ENCODE assay signal across 8 cellular contexts in genomic region chr1:18557621-18558465, GRCh38.
A peak's percentile ranks its signal among the peaks of the same experiment; 100 is the strongest.
DNase-seq lines count a peak whose midpoint lies in the region; ATAC-seq and TF ChIP-seq lines count a peak whose summit lies in the region.

No MANE protein-coding gene starts in this region.

- no peak overlapping the region for H3K27ac ChIP-seq in CD4-positive, alpha-beta memory T cell (ENCODE audit: low read depth, low read length)
- H3K27ac ChIP-seq in caudate nucleus (ENCODE audit: low read depth, low read length) (peak overlapping the region; percentile 41), ovary (no peak overlapping the region)

- H3K4me3 Mint-ChIP-seq in CD4-positive, alpha-beta memory T cell: peak overlapping the region in 6 of 8 donors; percentile 1 to 61 (median 57)
- peak overlapping the region; percentile 4 to 72 (median 54) for H3K4me3 Mint-ChIP-seq in naive thymus-derived CD8-positive, alpha-beta T cell
- H3K4me3 Mint-ChIP-seq in activated T-helper 1 cell treated with anti-CD3 and anti-CD28 coated beads, Interleukin-12 subunit alpha, Interleukin-12 subunit beta, Interleukin-2, Interleukin-4 antibody, amounts not matched to agents 30 ng/mL and 10 ng/mL and 1 ng/mL, durations not matched to agents 14 hours and 24 hours and 36 hours: no peak overlapping the region

- no peak overlapping the region for H3K4me3 ChIP-seq in CD4-positive, alpha-beta memory T cell (ENCODE audit: low read length in 2 of 2)
- no peak overlapping the region for H3K4me3 ChIP-seq in ovary

- H3K36me3 Mint-ChIP-seq in CD4-positive, alpha-beta memory T cell: no peaks in the 10 kb centered on the region
- H3K36me3 Mint-ChIP-seq in naive thymus-derived CD8-positive, alpha-beta T cell: no peaks in the 10 kb centered on the region
- no peaks in the 10 kb centered on the region for H3K36me3 Mint-ChIP-seq in activated T-helper 1 cell treated with anti-CD3 and anti-CD28 coated beads, Interleukin-12 subunit alpha, Interleukin-12 subunit beta, Interleukin-2, Interleukin-4 antibody, amounts not matched to agents 30 ng/mL and 10 ng/mL and 1 ng/mL, durations not matched to agents 14 hours and 24 hours and 36 hours (ENCODE audit: low read depth)

- H3K27me3 ChIP-seq in CD4-positive, alpha-beta memory T cell (ENCODE audit: insufficient read depth, low read length): no peaks in the 10 kb centered on the region
- no peaks in the 10 kb centered on the region for H3K27me3 ChIP-seq in ovary

- peaks cover 3% of the 10 kb centered on the region for H3K4me1 ChIP-seq in CD4-positive, alpha-beta memory T cell (ENCODE audit: insufficient read depth, low read length)
- H3K4me1 ChIP-seq in ovary (ENCODE audit: insufficient read depth): no peaks in the 10 kb centered on the region

- CTCF ChIA-PET in CD4-positive, alpha-beta memory T cell (lab: Charles Lee; ENCODE audit: partially characterized antibody): interaction anchor here (0.9 to 1.0 kb wide), 2 partner anchors 14 to 17 kb away, joined by 4 to 5 read pairs; no protein-coding TSS in a partner anchor

- H3K27ac Mint-ChIP-seq in CD4-positive, alpha-beta memory T cell: no peak overlapping the region
- peak overlapping the region in 3 of 10 donors; percentile 16 to 45 (median 26) for H3K27ac Mint-ChIP-seq in naive thymus-derived CD8-positive, alpha-beta T cell
- no peak overlapping the region for H3K27ac Mint-ChIP-seq in activated T-helper 1 cell treated with anti-CD3 and anti-CD28 coated beads, Interleukin-12 subunit alpha, Interleukin-12 subunit beta, Interleukin-2, Interleukin-4 antibody, amounts not matched to agents 30 ng/mL and 10 ng/mL and 1 ng/mL, durations not matched to agents 14 hours and 24 hours and 36 hours

- WGBS in ovary, 3 donors: 3 to 5% (median 3%) methylated on average over 27 to 29 of the region's 29 CpGs

- ATAC-seq in naive thymus-derived CD8-positive, alpha-beta T cell: peak; percentile 30 to 77
- ATAC-seq in GM18520 (IDR thresholded peaks at IDR 0.05; ENCODE audit: unreplicated experiment) (no peak), GM19351 (IDR thresholded peaks at IDR 0.05; ENCODE audit: unreplicated experiment) (no peak)

- POLR2A ChIA-PET in CD4-positive, alpha-beta memory T cell (lab: Charles Lee; ENCODE audit: partially characterized antibody): no interaction called here
- POLR2A ChIA-PET in naive thymus-derived CD8-positive, alpha-beta T cell (lab: Charles Lee): no interaction called here

- H3K27me3 Mint-ChIP-seq in CD4-positive, alpha-beta memory T cell: peaks cover 27 to 61% of the 10 kb centered on the region in 2 donors
- peaks cover 36 to 73% (median 52%) of the 10 kb centered on the region in 5 donors for H3K27me3 Mint-ChIP-seq in naive thymus-derived CD8-positive, alpha-beta T cell
- peaks cover 27% of the 10 kb centered on the region for H3K27me3 Mint-ChIP-seq in activated T-helper 1 cell treated with anti-CD3 and anti-CD28 coated beads, Interleukin-12 subunit alpha, Interleukin-12 subunit beta, Interleukin-2, Interleukin-4 antibody, amounts not matched to agents 30 ng/mL and 10 ng/mL and 1 ng/mL, durations not matched to agents 14 hours and 24 hours and 36 hours (ENCODE audit: insufficient read depth)

- no peaks in the 10 kb centered on the region for H3K9me3 Mint-ChIP-seq in CD4-positive, alpha-beta memory T cell
- no peaks in the 10 kb centered on the region for H3K9me3 Mint-ChIP-seq in naive thymus-derived CD8-positive, alpha-beta T cell
- H3K9me3 Mint-ChIP-seq in activated T-helper 1 cell treated with anti-CD3 and anti-CD28 coated beads, Interleukin-12 subunit alpha, Interleukin-12 subunit beta, Interleukin-2, Interleukin-4 antibody, amounts not matched to agents 30 ng/mL and 10 ng/mL and 1 ng/mL, durations not matched to agents 14 hours and 24 hours and 36 hours: no peaks in the 10 kb centered on the region

- H3K4me1 Mint-ChIP-seq in CD4-positive, alpha-beta memory T cell: peaks cover 5 to 13% (median 10%) of the 10 kb centered on the region in 4 donors
- H3K4me1 Mint-ChIP-seq in naive thymus-derived CD8-positive, alpha-beta T cell: peaks cover 10 to 15% (median 12%) of the 10 kb centered on the region in 4 donors
- H3K4me1 Mint-ChIP-seq in activated T-helper 1 cell treated with anti-CD3 and anti-CD28 coated beads, Interleukin-12 subunit alpha, Interleukin-12 subunit beta, Interleukin-2, Interleukin-4 antibody, amounts not matched to agents 30 ng/mL and 10 ng/mL and 1 ng/mL, durations not matched to agents 14 hours and 24 hours and 36 hours (ENCODE audit: low read depth): peaks cover 6% of the 10 kb centered on the region

- TF ChIP-seq POLR2A in ovary (IDR thresholded peaks at IDR 0.05): no peak

- no peaks in the 10 kb centered on the region for H3K9me3 ChIP-seq in CD4-positive, alpha-beta memory T cell (ENCODE audit: control insufficient read depth in 1 of 2, low read length in 2 of 2)
- H3K9me3 ChIP-seq in ovary: no peaks in the 10 kb centered on the region

- no peak for TF ChIP-seq CTCF in ovary (IDR thresholded peaks at IDR 0.05)

- H3K36me3 ChIP-seq in CD4-positive, alpha-beta memory T cell (ENCODE audit: insufficient read depth, low read length): no peaks in the 10 kb centered on the region
- no peaks in the 10 kb centered on the region for H3K36me3 ChIP-seq in ovary

- no peak for DNase-seq in CD4-positive, alpha-beta memory T cell
- DNase-seq in NCI-H2029 (lab: John Stamatoyannopoulos, UW): peak; percentile 77
- peak in 57 of 61 donors; percentile 3 to 93 (median 62) for DNase-seq in caudate nucleus (lab: John Stamatoyannopoulos, UW)
- peak in 1 of 10 donors; percentile 19 for DNase-seq in naive thymus-derived CD8-positive, alpha-beta T cell
- no peak for DNase-seq in ovary
- no peak for DNase-seq in activated T-helper 1 cell treated with anti-CD3 and anti-CD28 coated beads, Interleukin-12 subunit alpha, Interleukin-12 subunit beta, Interleukin-2, Interleukin-4 antibody, amounts not matched to agents 30 ng/mL and 10 ng/mL and 1 ng/mL, durations not matched to agents 14 hours and 24 hours and 36 hours (ENCODE audit: low spot score)

- TF ChIP-seq EP300 in ovary (IDR thresholded peaks at IDR 0.05): no peak

- intact Hi-C loops in CD4-positive, alpha-beta memory T cell (cut with micrococcal nuclease): no loop called here
- intact Hi-C loops in ovary (cut with DNase I): no loop called here
- intact Hi-C loops in activated T-helper 1 cell treated with anti-CD3 and anti-CD28 coated beads, Interleukin-12 subunit alpha, Interleukin-12 subunit beta, Interleukin-2, Interleukin-4 antibody, amounts not matched to agents 30 ng/mL and 10 ng/mL and 1 ng/mL, durations not matched to agents 14 hours and 24 hours and 36 hours (cut with micrococcal nuclease): no loop called here

Comparison
In these comparisons a context has a peak if more than half of its experiments do, and no peak if none do; other contexts are left out.
1. DNase-seq: peak in NCI-H2029 (single experiment) and caudate nucleus (57 of 61); none in CD4-positive, alpha-beta memory T cell (0 of 5), ovary (0 of 5) and activated T-helper 1 cell treated with anti-CD3 and anti-CD28 coated beads, Interleukin-12 subunit alpha, Interleukin-12 subunit beta, Interleukin-2, Interleukin-4 antibody, amounts not matched to agents 30 ng/mL and 10 ng/mL and 1 ng/mL, durations not matched to agents 14 hours and 24 hours and 36 hours (single experiment).
2. ATAC-seq: peak in naive thymus-derived CD8-positive, alpha-beta T cell (2 of 2); none in GM18520 (single experiment) and GM19351 (single experiment).